Comparison of ENCODE assay signal across 8 cellular contexts in the genomic region with DNA sequence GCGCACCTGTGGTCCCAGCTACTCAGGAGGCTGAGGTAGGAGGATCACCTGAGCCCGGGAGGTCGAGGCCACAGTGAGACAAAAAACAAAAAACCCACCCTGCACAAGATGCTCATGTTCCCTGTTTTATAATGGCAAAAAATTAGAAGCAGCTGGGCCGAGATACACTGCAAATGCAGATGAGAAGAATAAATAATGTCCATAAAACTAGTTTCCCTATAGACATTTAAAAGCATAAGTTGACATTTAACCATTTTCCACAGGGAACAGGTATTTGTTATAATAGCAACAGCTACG. TPM values are rescaled to one million over a fixed set of nuclear protein-coding genes. Genes with fewer than 3 reads are reported as not detected.
DNase-seq lines count a peak whose midpoint lies in the region; ATAC-seq and TF ChIP-seq lines count a peak whose summit lies in the region.

No MANE protein-coding gene starts in this region.

- in situ Hi-C loops in KBM-7 (cut with MboI; ENCODE audit: low pct_unique_long_range_greater_than_20kb, low sequenced_read_pairs), result no loop called here

- H3K36me3 ChIP-seq in BE2C (no peaks in the 10 kb centered on the region), colonic mucosa (no peaks in the 10 kb centered on the region)

- ATAC-seq in HG03196 (IDR thresholded peaks at IDR 0.05; ENCODE audit: unreplicated experiment), result no peak

- H3K27ac Mint-ChIP-seq in nephron, result peak overlapping the region; percentile 79 to 91 (median 84)

- H3K4me1 ChIP-seq in BE2C (no peaks in the 10 kb centered on the region), colonic mucosa (peaks cover 13% of the 10 kb centered on the region)

- TF ChIP-seq CTCF in BE2C (IDR thresholded peaks at IDR 0.05; ENCODE audit: low read depth, low read length) (no peak), colonic mucosa (IDR thresholded peaks at IDR 0.05) (no peak), nephron (IDR thresholded peaks at IDR 0.05; ENCODE audit: unreplicated experiment in 3 of 3) (no peak)

- H3K27ac ChIP-seq in colonic mucosa, result peak overlapping the region; percentile 79

- H3K9me3 Mint-ChIP-seq in nephron, result no peaks in the 10 kb centered on the region

- H3K4me1 Mint-ChIP-seq in nephron, result peaks cover 14% of the 10 kb centered on the region

- intact Hi-C loops in colonic mucosa (cut with DNase I), result loop anchor here (2.0 kb wide), 1 partner anchor 55 kb away; no protein-coding TSS in a partner anchor

- H3K4me3 ChIP-seq in BE2C (ENCODE audit: low read depth, low read length) (peak overlapping the region; percentile 84), colonic mucosa (peak overlapping the region; percentile 83)
- peak overlapping the region; percentile 98 for H3K4me3 ChIP-seq in Jurkat, Clone E6-1 (ENCODE audit: low read length)

- H3K9me3 ChIP-seq in BE2C (no peaks in the 10 kb centered on the region), colonic mucosa (no peaks in the 10 kb centered on the region)

- peak overlapping the region; percentile 51 to 84 for H3K9ac ChIP-seq in colonic mucosa (ENCODE audit: low read depth in 2 of 2, low read length in 2 of 2)

- peak overlapping the region; percentile 91 to 95 (median 92) for H3K4me3 Mint-ChIP-seq in nephron

- H3K27me3 Mint-ChIP-seq in nephron (ENCODE audit: low read depth), result peaks cover 4% of the 10 kb centered on the region

- no peaks in the 10 kb centered on the region for H3K36me3 Mint-ChIP-seq in nephron (ENCODE audit: low read depth)

- no peaks in the 10 kb centered on the region for H3K27me3 ChIP-seq in BE2C
- H3K27me3 ChIP-seq in colonic mucosa, result no peaks in the 10 kb centered on the region

- no peak for DNase-seq in BE2C
- no peak for DNase-seq in Jurkat, Clone E6-1 (ENCODE audit: low read depth, low spot score)
- no peak for DNase-seq in colonic mucosa
- no peak for DNase-seq in cerebellum (ENCODE audit: low spot score)
- no peak for DNase-seq in KBM-7
- DNase-seq in NCI-H446 treated with DMSO at 0.1 percent for 48 hours (lab: John Stamatoyannopoulos, UW), result no peak

RNA-seq across cellular contexts. Expression of gene SCAP, which starts 0.5 kb away (rescaled TPM):
- polyA plus RNA-seq in BE2C (2012; ENCODE audit: insufficient read depth, insufficient read length, low read depth), result 78.8 TPM
- polyA plus RNA-seq in Jurkat, Clone E6-1 (2012; ENCODE audit: insufficient read depth, insufficient read length), result 57.1 TPM
- total RNA-seq in colonic mucosa (100 to 1,000 TPM in 1 of 2 donors, 10 to 100 TPM in 1; 86.5 to 137 TPM), cerebellum (63.3 TPM)

RNA-seq across cellular contexts. Expression of gene ELP6, which starts 37.2 kb away (rescaled TPM):
- polyA plus RNA-seq in BE2C (2012; ENCODE audit: insufficient read depth, insufficient read length, low read depth), result 19.0 TPM
- polyA plus RNA-seq in Jurkat, Clone E6-1 (2012; ENCODE audit: insufficient read depth, insufficient read length), result 68.9 TPM
- total RNA-seq in colonic mucosa (10 to 100 TPM; 16.1 to 37.6 TPM), cerebellum (25.0 TPM)
